In genomic region chr11:118597556-118597955, GRCh38 we compare ENCODE assay signal across 21 cellular contexts. TPM values are rescaled to one million over a fixed set of nuclear protein-coding genes. Genes with fewer than 3 reads are reported as not detected.
DNase-seq lines count a peak whose midpoint lies in the region; ATAC-seq and TF ChIP-seq lines count a peak whose summit lies in the region.
"Had no signal": no experiment of that assay in that cellular context is flagged by ENCODE, and none has a peak within 500 bp of the region (broad histone marks: within the 10 kb centered on the region; RNA-seq: fewer than 3 reads in every experiment).

No MANE protein-coding gene starts in this region.

- peak overlapping the region; percentile 43 for H3K27ac Mint-ChIP-seq in activated CD8-positive, alpha-beta T cell treated with anti-CD3 and anti-CD28 coated beads for 36 hours
- H3K27ac Mint-ChIP-seq in activated CD8-positive, alpha-beta T cell treated with anti-CD3 and anti-CD28 coated beads, Interleukin-2, amount 10 ng/mL, durations not matched to agents 7 days and 5 days: no peak overlapping the region
- H3K27ac Mint-ChIP-seq in type B pancreatic cell: no peak overlapping the region
- H3K27ac Mint-ChIP-seq: B cell, GM23338 had no signal

- CTCF ChIA-PET in activated CD8-positive, alpha-beta T cell treated with anti-CD3 and anti-CD28 coated beads for 36 hours (lab: Charles Lee): interaction anchor here (1.7 to 5.6 kb wide), 2 partner anchors 14 to 92 kb away, joined by 5 to 45 read pairs; no protein-coding TSS in a partner anchor
- CTCF ChIA-PET in activated CD8-positive, alpha-beta T cell treated with anti-CD3 and anti-CD28 coated beads, Interleukin-2, amount 10 ng/mL, durations not matched to agents 7 days and 5 days (lab: Charles Lee): interaction anchor here (8.0 kb wide), 1 partner anchor 11 kb away, joined by 168 read pairs; the partner anchor contains the start of gene PHLDB1

- TF ChIP-seq POLR2A in sigmoid colon (IDR thresholded peaks at IDR 0.05): no peak
- TF ChIP-seq POLR2A in GM18505 (IDR thresholded peaks at IDR 0.05; ENCODE audit: borderline replicate concordance, extremely low read depth, insufficient read depth, insufficient read length): no peak

- H3K9me3 Mint-ChIP-seq in activated CD8-positive, alpha-beta T cell treated with anti-CD3 and anti-CD28 coated beads for 36 hours: no peaks in the 10 kb centered on the region
- no peaks in the 10 kb centered on the region for H3K9me3 Mint-ChIP-seq in activated CD8-positive, alpha-beta T cell treated with anti-CD3 and anti-CD28 coated beads, Interleukin-2, amount 10 ng/mL, durations not matched to agents 7 days and 5 days (ENCODE audit: insufficient read depth)
- no peaks in the 10 kb centered on the region for H3K9me3 Mint-ChIP-seq in type B pancreatic cell
- H3K9me3 Mint-ChIP-seq: CD14-positive monocyte, GM23338 had no signal

- 95 to 96% methylated on average over 9 of the region's 9 CpGs for WGBS in sigmoid colon, 2 donors

- TF ChIP-seq CTCF in activated CD8-positive, alpha-beta T cell treated with anti-CD3 and anti-CD28 coated beads for 36 hours (IDR thresholded peaks at IDR 0.05): no peak
- TF ChIP-seq CTCF in sigmoid colon (IDR thresholded peaks at IDR 0.05) (no peak), type B pancreatic cell (conservative IDR thresholded peaks at IDR 0.05) (no peak)

- intact Hi-C loops in activated CD8-positive, alpha-beta T cell treated with anti-CD3 and anti-CD28 coated beads for 36 hours (cut with micrococcal nuclease): no loop called here
- intact Hi-C loops in sigmoid colon (cut with DNase I): no loop called here

- peaks cover 53% of the 10 kb centered on the region for H3K36me3 Mint-ChIP-seq in activated CD8-positive, alpha-beta T cell treated with anti-CD3 and anti-CD28 coated beads for 36 hours (ENCODE audit: low read depth)
- H3K36me3 Mint-ChIP-seq in activated CD8-positive, alpha-beta T cell treated with anti-CD3 and anti-CD28 coated beads, Interleukin-2, amount 10 ng/mL, durations not matched to agents 7 days and 5 days (ENCODE audit: low read depth): peaks cover 66% of the 10 kb centered on the region
- H3K36me3 Mint-ChIP-seq in type B pancreatic cell: peaks cover 41% of the 10 kb centered on the region

- peaks cover 0 to 15% (median 7%) of the 10 kb centered on the region in 4 donors for H3K4me1 ChIP-seq in sigmoid colon
- H3K4me1 ChIP-seq: SJCRH30 had no signal

- H3K27me3 Mint-ChIP-seq in activated CD8-positive, alpha-beta T cell treated with anti-CD3 and anti-CD28 coated beads for 36 hours: no peaks in the 10 kb centered on the region
- no peaks in the 10 kb centered on the region for H3K27me3 Mint-ChIP-seq in activated CD8-positive, alpha-beta T cell treated with anti-CD3 and anti-CD28 coated beads, Interleukin-2, amount 10 ng/mL, durations not matched to agents 7 days and 5 days (ENCODE audit: low read depth)
- H3K27me3 Mint-ChIP-seq in type B pancreatic cell: no peaks in the 10 kb centered on the region
- H3K27me3 Mint-ChIP-seq: B cell had no signal

- peaks cover 22 to 99% (median 71%) of the 10 kb centered on the region in 4 donors for H3K36me3 ChIP-seq in sigmoid colon

- H3K4me3 ChIP-seq in sigmoid colon: no peak overlapping the region
- H3K4me3 ChIP-seq: GM23338, PC-9, SJCRH30 had no signal

- POLR2A ChIA-PET in activated CD8-positive, alpha-beta T cell treated with anti-CD3 and anti-CD28 coated beads for 36 hours (lab: Charles Lee): interaction anchor here (1.0 to 1.5 kb wide), 2 partner anchors 10 to 15 kb away, joined by 5 read pairs; partner anchors contain the start of gene PHLDB1
- POLR2A ChIA-PET in activated CD8-positive, alpha-beta T cell treated with anti-CD3 and anti-CD28 coated beads, Interleukin-2, amount 10 ng/mL, durations not matched to agents 7 days and 5 days (lab: Charles Lee): no interaction called here

- H3K4me3 Mint-ChIP-seq in activated CD8-positive, alpha-beta T cell treated with anti-CD3 and anti-CD28 coated beads for 36 hours: no peak overlapping the region
- no peak overlapping the region for H3K4me3 Mint-ChIP-seq in activated CD8-positive, alpha-beta T cell treated with anti-CD3 and anti-CD28 coated beads, Interleukin-2, amount 10 ng/mL, durations not matched to agents 7 days and 5 days
- no peak overlapping the region for H3K4me3 Mint-ChIP-seq in type B pancreatic cell
- H3K4me3 Mint-ChIP-seq: B cell, CD14-positive monocyte, GM23338 had no signal

- peak overlapping the region; percentile 25 for H3K27ac ChIP-seq in angular gyrus (ENCODE audit: low read depth, low read length)
- H3K27ac ChIP-seq in sigmoid colon: no peak overlapping the region
- H3K27ac ChIP-seq: HL-60, PC-9, SJCRH30 had no signal

- DNase-seq in activated CD8-positive, alpha-beta T cell treated with anti-CD3 and anti-CD28 coated beads for 36 hours: no peak
- no peak for DNase-seq in activated CD8-positive, alpha-beta T cell treated with anti-CD3 and anti-CD28 coated beads, Interleukin-2, amount 10 ng/mL, durations not matched to agents 7 days and 5 days
- DNase-seq in mesenteric fat pad (ENCODE audit: low spot score) (peak; percentile 30), sigmoid colon (peak; percentile 36), type B pancreatic cell (ENCODE audit: extremely low spot score, unreplicated experiment) (no peak)
- DNase-seq: NCI-H1048, NCI-H1417, NCI-H1694, NCI-H2029 treated with DMSO at 0.1 percent for 48 hours, NCI-H526 treated with DMSO at 0.1 percent for 48 hours, PC-9, SJCRH30 had no signal

- no peak for ATAC-seq in activated CD8-positive, alpha-beta T cell treated with anti-CD3 and anti-CD28 coated beads for 36 hours
- no peak for ATAC-seq in activated CD8-positive, alpha-beta T cell treated with anti-CD3 and anti-CD28 coated beads, Interleukin-2, amount 10 ng/mL, durations not matched to agents 7 days and 5 days
- ATAC-seq in GM18505 (IDR thresholded peaks at IDR 0.05; ENCODE audit: unreplicated experiment) (no peak), GM18909 (IDR thresholded peaks at IDR 0.05; ENCODE audit: poor library complexity, unreplicated experiment) (no peak)
- ATAC-seq: GM23338, HCT116, Right ventricle myocardium inferior had no signal

- peaks cover 18% of the 10 kb centered on the region for H3K4me1 Mint-ChIP-seq in activated CD8-positive, alpha-beta T cell treated with anti-CD3 and anti-CD28 coated beads for 36 hours (ENCODE audit: low read depth)
- peaks cover 23% of the 10 kb centered on the region for H3K4me1 Mint-ChIP-seq in activated CD8-positive, alpha-beta T cell treated with anti-CD3 and anti-CD28 coated beads, Interleukin-2, amount 10 ng/mL, durations not matched to agents 7 days and 5 days (ENCODE audit: low read depth)
- no peaks in the 10 kb centered on the region for H3K4me1 Mint-ChIP-seq in type B pancreatic cell (ENCODE audit: unreplicated experiment)
- H3K4me1 Mint-ChIP-seq: CD14-positive monocyte, GM23338 had no signal

- no peak for TF ChIP-seq EP300 in sigmoid colon (IDR thresholded peaks at IDR 0.05)

- H3K27me3 ChIP-seq in sigmoid colon: no peaks in the 10 kb centered on the region
- H3K27me3 ChIP-seq: SJCRH30 had no signal

- no peaks in the 10 kb centered on the region for H3K9me3 ChIP-seq in sigmoid colon
- H3K9me3 ChIP-seq: SJCRH30 had no signal

RNA-seq across cellular contexts. Expression of gene PHLDB1, which starts 9.9 kb away (rescaled TPM):
- total RNA-seq in activated CD8-positive, alpha-beta T cell treated with anti-CD3 and anti-CD28 coated beads for 36 hours: 1 to 10 TPM; 3.0 to 5.1 TPM
- under 1 TPM; 0.63 to 0.76 TPM for total RNA-seq in activated CD8-positive, alpha-beta T cell treated with anti-CD3 and anti-CD28 coated beads, Interleukin-2, amount 10 ng/mL, durations not matched to agents 7 days and 5 days
- 562 TPM for total RNA-seq in mesenteric fat pad
- 100 to 1,000 TPM in 2 of 4 donors, 10 to 100 TPM in 2; 51.8 to 126 (median 94.6) TPM for total RNA-seq in sigmoid colon
- 10 to 100 TPM; 33.6 to 44.4 (median 34.9) TPM for polyA plus RNA-seq in sigmoid colon
- total RNA-seq in type B pancreatic cell (ENCODE audit: low replicate concordance): 21.2 and 63.1 TPM in 2 replicates
- polyA plus RNA-seq: CD14-positive monocyte had no signal

RNA-seq across cellular contexts. Expression of gene ARCN1, which starts 25.3 kb away (rescaled TPM):
- 100 to 1,000 TPM; 134 to 135 TPM for total RNA-seq in activated CD8-positive, alpha-beta T cell treated with anti-CD3 and anti-CD28 coated beads for 36 hours
- 100 to 1,000 TPM; 106 to 109 TPM for total RNA-seq in activated CD8-positive, alpha-beta T cell treated with anti-CD3 and anti-CD28 coated beads, Interleukin-2, amount 10 ng/mL, durations not matched to agents 7 days and 5 days
- 176 TPM for total RNA-seq in mesenteric fat pad
- total RNA-seq in sigmoid colon: 10 to 100 TPM; 74.9 to 88.3 (median 82.4) TPM
- polyA plus RNA-seq in sigmoid colon: 100 to 1,000 TPM in 1 of 3 donors, 10 to 100 TPM in 2; 83.2 to 105 (median 88.9) TPM
- 139 and 175 TPM in 2 replicates for total RNA-seq in type B pancreatic cell (ENCODE audit: low replicate concordance)

RNA-seq across cellular contexts. Expression of gene IFT46, which starts 31.8 kb away (rescaled TPM):
- total RNA-seq in activated CD8-positive, alpha-beta T cell treated with anti-CD3 and anti-CD28 coated beads for 36 hours: 10 to 100 TPM; 14.9 to 16.0 TPM
- total RNA-seq in activated CD8-positive, alpha-beta T cell treated with anti-CD3 and anti-CD28 coated beads, Interleukin-2, amount 10 ng/mL, durations not matched to agents 7 days and 5 days: 10 to 100 TPM; 12.0 to 12.3 TPM
- 11.4 TPM for total RNA-seq in mesenteric fat pad
- 10 to 100 TPM; 23.8 to 65.8 (median 49.9) TPM for total RNA-seq in sigmoid colon
- 10 to 100 TPM in 1 of 3 donors, 1 to 10 TPM in 2; 8.1 to 12.6 (median 9.3) TPM for polyA plus RNA-seq in sigmoid colon
- total RNA-seq in type B pancreatic cell (ENCODE audit: low replicate concordance): 18.9 and 28.7 TPM in 2 replicates

Comparison
In these comparisons a context has a peak if more than half of its experiments do, and no peak if none do; other contexts are left out.
1. DNase-seq: peak in mesenteric fat pad (single experiment) and sigmoid colon (single experiment); none in activated CD8-positive, alpha-beta T cell treated with anti-CD3 and anti-CD28 coated beads for 36 hours (single experiment), activated CD8-positive, alpha-beta T cell treated with anti-CD3 and anti-CD28 coated beads, Interleukin-2, amount 10 ng/mL, durations not matched to agents 7 days and 5 days (single experiment) and type B pancreatic cell (single experiment).